ENCODE assay signal across 13 cellular contexts in the genomic region with DNA sequence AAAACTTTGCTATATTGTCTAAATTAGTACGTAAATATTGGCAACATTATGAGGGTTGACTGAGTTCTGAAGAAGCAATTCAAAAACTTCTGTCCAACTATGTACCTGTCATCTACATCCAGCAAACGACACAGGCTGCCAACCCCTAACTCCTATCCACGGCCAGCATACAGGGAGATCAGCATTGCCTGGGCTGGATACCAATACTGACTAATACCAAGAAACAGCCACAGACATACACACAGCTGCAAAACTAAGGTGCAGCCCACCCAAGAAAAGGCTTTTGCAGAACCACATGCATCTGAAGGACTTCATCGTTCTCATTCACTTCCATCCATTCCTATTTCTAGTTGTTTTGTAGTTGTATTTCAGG. TPM values are rescaled to one million over a fixed set of nuclear protein-coding genes. Genes with fewer than 3 reads are reported as not detected.
DNase-seq lines count a peak whose midpoint lies in the region; ATAC-seq and TF ChIP-seq lines count a peak whose summit lies in the region.
"Had no signal": no experiment of that assay in that cellular context is flagged by ENCODE, and none has a peak within 500 bp of the region (broad histone marks: within the 10 kb centered on the region; RNA-seq: fewer than 3 reads in every experiment).

No MANE protein-coding gene starts in this region.

- peaks cover 43% of the 10 kb centered on the region for H3K4me1 Mint-ChIP-seq in activated T-cell treated with anti-CD3 and anti-CD28 coated beads, Interleukin-2, amount 50 U/mL, for 4 hours (ENCODE audit: low read depth)
- peaks cover 38% of the 10 kb centered on the region for H3K4me1 Mint-ChIP-seq in activated T-helper 2 cell treated with anti-CD3 and anti-CD28 coated beads, Interferon-gamma antibody, Interleukin-2, Interleukin-4, amounts not matched to agents 10 μg/mL and 5 μg/mL and 100 μg/mL, durations not matched to agents 14 hours and 24 hours and 36 hours (ENCODE audit: low read depth)
- peaks cover 38 to 55% of the 10 kb centered on the region in 2 donors for H3K4me1 Mint-ChIP-seq in immature natural killer cell

- peaks cover 15% of the 10 kb centered on the region for H3K36me3 Mint-ChIP-seq in activated T-cell treated with anti-CD3 and anti-CD28 coated beads, Interleukin-2, amount 50 U/mL, for 4 hours (ENCODE audit: insufficient read depth)
- peaks cover 33% of the 10 kb centered on the region for H3K36me3 Mint-ChIP-seq in activated T-helper 2 cell treated with anti-CD3 and anti-CD28 coated beads, Interferon-gamma antibody, Interleukin-2, Interleukin-4, amounts not matched to agents 10 μg/mL and 5 μg/mL and 100 μg/mL, durations not matched to agents 14 hours and 24 hours and 36 hours (ENCODE audit: low read depth)
- H3K36me3 Mint-ChIP-seq in immature natural killer cell, result peaks cover 0 to 9% (median 4%) of the 10 kb centered on the region in 3 donors

- no peak for DNase-seq in activated T-cell treated with anti-CD3 and anti-CD28 coated beads, Interleukin-2, amount 50 U/mL, for 4 hours
- no peak for DNase-seq in activated T-cell treated with anti-CD3 and anti-CD28 coated beads for 4 hours
- no peak for DNase-seq in activated T-helper 2 cell treated with anti-CD3 and anti-CD28 coated beads, Interferon-gamma antibody, Interleukin-2, Interleukin-4, amounts not matched to agents 10 μg/mL and 5 μg/mL and 100 μg/mL, durations not matched to agents 14 hours and 24 hours and 36 hours (ENCODE audit: low spot score)
- DNase-seq in immature natural killer cell, result no peak
- no peak for DNase-seq in vagina (ENCODE audit: extremely low spot score in 2 of 2)
- no peak for DNase-seq in EL
- DNase-seq: activated effector memory CD4-positive, alpha-beta T cell treated with anti-CD3 and anti-CD28 coated beads, Interleukin-2, amount 50 U/mL, for 16 hours; C1 segment of cervical spinal cord; NCI-H2171; stimulated activated CD4-positive, alpha-beta T cell treated with anti-CD3 and anti-CD28 coated beads, Interleukin-4, amount 100 ng/mL, for 4 hours; uterus had no signal

- no peaks in the 10 kb centered on the region for H3K27me3 Mint-ChIP-seq in activated T-cell treated with anti-CD3 and anti-CD28 coated beads, Interleukin-2, amount 50 U/mL, for 4 hours (ENCODE audit: low read depth)
- H3K27me3 Mint-ChIP-seq in activated T-helper 2 cell treated with anti-CD3 and anti-CD28 coated beads, Interferon-gamma antibody, Interleukin-2, Interleukin-4, amounts not matched to agents 10 μg/mL and 5 μg/mL and 100 μg/mL, durations not matched to agents 14 hours and 24 hours and 36 hours (ENCODE audit: low read depth), result no peaks in the 10 kb centered on the region
- peaks cover 3 to 8% (median 5%) of the 10 kb centered on the region in 3 donors for H3K27me3 Mint-ChIP-seq in immature natural killer cell (ENCODE audit: low read depth in 3 of 3)

- TF ChIP-seq POLR2A in vagina (IDR thresholded peaks at IDR 0.05), result no peak

- H3K9me3 ChIP-seq in vagina, result no peaks in the 10 kb centered on the region
- H3K9me3 ChIP-seq: uterus had no signal

- no peak overlapping the region for H3K4me3 ChIP-seq in vagina
- H3K4me3 ChIP-seq: uterus had no signal

- TF ChIP-seq CTCF in vagina (IDR thresholded peaks at IDR 0.05), result no peak

- H3K27ac Mint-ChIP-seq in activated T-helper 2 cell treated with anti-CD3 and anti-CD28 coated beads, Interferon-gamma antibody, Interleukin-2, Interleukin-4, amounts not matched to agents 10 μg/mL and 5 μg/mL and 100 μg/mL, durations not matched to agents 14 hours and 24 hours and 36 hours, result peak overlapping the region; percentile 38
- H3K27ac Mint-ChIP-seq in immature natural killer cell, result peak overlapping the region in 5 of 6 donors; percentile 13 to 66 (median 31)

- no peaks in the 10 kb centered on the region for H3K27me3 ChIP-seq in vagina
- H3K27me3 ChIP-seq: uterus had no signal

- H3K27ac ChIP-seq in temporal lobe (ENCODE audit: low read depth, low read length), result peak overlapping the region; percentile 12
- no peak overlapping the region for H3K27ac ChIP-seq in vagina
- H3K27ac ChIP-seq: uterus had no signal

- peaks cover 53% of the 10 kb centered on the region for H3K4me1 ChIP-seq in vagina

- no peak for ATAC-seq in activated T-cell treated with anti-CD3 and anti-CD28 coated beads, Interleukin-2, amount 50 U/mL, for 4 hours
- ATAC-seq in GM21381 (IDR thresholded peaks at IDR 0.05; ENCODE audit: unreplicated experiment), result no peak

- peaks cover 0 to 28% of the 10 kb centered on the region in 2 donors for H3K36me3 ChIP-seq in vagina
- H3K36me3 ChIP-seq: uterus had no signal

- peak overlapping the region; percentile 98 for H3K4me3 Mint-ChIP-seq in activated T-cell treated with anti-CD3 and anti-CD28 coated beads, Interleukin-2, amount 50 U/mL, for 4 hours
- peak overlapping the region; percentile 96 for H3K4me3 Mint-ChIP-seq in activated T-helper 2 cell treated with anti-CD3 and anti-CD28 coated beads, Interferon-gamma antibody, Interleukin-2, Interleukin-4, amounts not matched to agents 10 μg/mL and 5 μg/mL and 100 μg/mL, durations not matched to agents 14 hours and 24 hours and 36 hours (ENCODE audit: low read depth)
- peak overlapping the region in 4 of 5 donors; percentile 13 to 95 (median 72) for H3K4me3 Mint-ChIP-seq in immature natural killer cell

- H3K9me3 Mint-ChIP-seq in activated T-cell treated with anti-CD3 and anti-CD28 coated beads, Interleukin-2, amount 50 U/mL, for 4 hours, result no peaks in the 10 kb centered on the region
- no peaks in the 10 kb centered on the region for H3K9me3 Mint-ChIP-seq in activated T-helper 2 cell treated with anti-CD3 and anti-CD28 coated beads, Interferon-gamma antibody, Interleukin-2, Interleukin-4, amounts not matched to agents 10 μg/mL and 5 μg/mL and 100 μg/mL, durations not matched to agents 14 hours and 24 hours and 36 hours
- H3K9me3 Mint-ChIP-seq in immature natural killer cell, result no peaks in the 10 kb centered on the region

- intact Hi-C loops in activated T-helper 2 cell treated with anti-CD3 and anti-CD28 coated beads, Interferon-gamma antibody, Interleukin-2, Interleukin-4, amounts not matched to agents 10 μg/mL and 5 μg/mL and 100 μg/mL, durations not matched to agents 14 hours and 24 hours and 36 hours (cut with micrococcal nuclease), result no loop called here
- intact Hi-C loops in vagina (cut with DNase I), result no loop called here

RNA-seq across cellular contexts. Expression of gene KIAA0319L, which starts 2.0 kb away (rescaled TPM):
- 10 to 100 TPM; 16.4 to 19.2 (median 17.4) TPM for total RNA-seq in activated T-cell treated with anti-CD3 and anti-CD28 coated beads, Interleukin-2, amount 50 U/mL, for 4 hours
- total RNA-seq in activated T-helper 2 cell treated with anti-CD3 and anti-CD28 coated beads, Interferon-gamma antibody, Interleukin-2, Interleukin-4, amounts not matched to agents 10 μg/mL and 5 μg/mL and 100 μg/mL, durations not matched to agents 14 hours and 24 hours and 36 hours, result 40.9 and 46.5 TPM in 2 replicates
- polyA plus RNA-seq in immature natural killer cell, result 10 to 100 TPM; 11.1 to 31.8 (median 19.1) TPM
- total RNA-seq in temporal lobe, result 34.2 TPM
- total RNA-seq in vagina, result 50.6 TPM

RNA-seq across cellular contexts. Expression of gene NCDN, which starts 2.4 kb away (rescaled TPM):
- total RNA-seq in activated T-cell treated with anti-CD3 and anti-CD28 coated beads, Interleukin-2, amount 50 U/mL, for 4 hours, result 10 to 100 TPM; 60.6 to 61.8 (median 61.6) TPM
- total RNA-seq in activated T-helper 2 cell treated with anti-CD3 and anti-CD28 coated beads, Interferon-gamma antibody, Interleukin-2, Interleukin-4, amounts not matched to agents 10 μg/mL and 5 μg/mL and 100 μg/mL, durations not matched to agents 14 hours and 24 hours and 36 hours, result 31.8 and 32.6 TPM in 2 replicates
- 1 to 10 TPM; 4.1 to 8.9 (median 4.9) TPM for polyA plus RNA-seq in immature natural killer cell
- 80.6 TPM for total RNA-seq in temporal lobe
- total RNA-seq in vagina, result 24.8 TPM

RNA-seq across cellular contexts. Expression of gene TFAP2E, which starts 17.9 kb away (rescaled TPM):
- total RNA-seq in activated T-cell treated with anti-CD3 and anti-CD28 coated beads, Interleukin-2, amount 50 U/mL, for 4 hours, result 1 to 10 TPM in 1 of 3 donors, under 1 TPM in 2; 0.55 to 1.3 (median 0.76) TPM
- total RNA-seq in activated T-helper 2 cell treated with anti-CD3 and anti-CD28 coated beads, Interferon-gamma antibody, Interleukin-2, Interleukin-4, amounts not matched to agents 10 μg/mL and 5 μg/mL and 100 μg/mL, durations not matched to agents 14 hours and 24 hours and 36 hours, result 0.50 and 0.51 TPM in 2 replicates
- 1 to 10 TPM in 2 of 3 donors, not detected in 1; 1.3 to 1.8 TPM for polyA plus RNA-seq in immature natural killer cell
- total RNA-seq in temporal lobe (0.74 TPM), vagina (6.4 TPM)
